8 cellular contexts compared by ENCODE assay signal in genomic region chr7:47937065-47937687, GRCh38. TPM values are rescaled to one million over a fixed set of nuclear protein-coding genes. Genes with fewer than 3 reads are reported as not detected.
DNase-seq lines count a peak whose midpoint lies in the region; ATAC-seq and TF ChIP-seq lines count a peak whose summit lies in the region.

No MANE protein-coding gene starts in this region.

- TF ChIP-seq CTCF in psoas muscle (IDR thresholded peaks at IDR 0.05) (no peak), foreskin keratinocyte (conservative IDR thresholded peaks at IDR 0.05) (no peak)

- intact Hi-C loops in psoas muscle (cut with DNase I), result no loop called here

- H3K27ac Mint-ChIP-seq in T-helper 17 cell, result no peak overlapping the region

- H3K9me3 ChIP-seq in T-helper 17 cell (ENCODE audit: control insufficient read depth, low read length, poor library complexity, severe bottlenecking) (no peaks in the 10 kb centered on the region), psoas muscle (no peaks in the 10 kb centered on the region)

- H3K4me3 Mint-ChIP-seq in T-helper 17 cell, result no peak overlapping the region

- peaks cover 5% of the 10 kb centered on the region for H3K4me1 Mint-ChIP-seq in T-helper 17 cell

- 76 to 79% (median 79%) methylated on average over 15 to 17 of the region's 17 CpGs for WGBS in psoas muscle, 3 donors

- no peaks in the 10 kb centered on the region for H3K27me3 ChIP-seq in psoas muscle (ENCODE audit: insufficient read depth in 3 of 3, low read length in 2 of 3)
- no peaks in the 10 kb centered on the region for H3K27me3 ChIP-seq in foreskin keratinocyte

- H3K27ac ChIP-seq in psoas muscle (no peak overlapping the region), foreskin keratinocyte (no peak overlapping the region)

- no peak overlapping the region for H3K4me3 ChIP-seq in psoas muscle

- peaks cover 0 to 21% of the 10 kb centered on the region in 2 donors for H3K36me3 ChIP-seq in psoas muscle (ENCODE audit: insufficient read depth in 1 of 2, low read depth in 1 of 2)

- H3K4me1 ChIP-seq in psoas muscle (no peaks in the 10 kb centered on the region), foreskin keratinocyte (peaks cover 7% of the 10 kb centered on the region)

- H3K27me3 Mint-ChIP-seq in T-helper 17 cell, result no peaks in the 10 kb centered on the region

- ATAC-seq in GM18909 (IDR thresholded peaks at IDR 0.05; ENCODE audit: poor library complexity, unreplicated experiment), result peak; percentile 96
- ATAC-seq in HG02943 (IDR thresholded peaks at IDR 0.05; ENCODE audit: low read depth, unreplicated experiment), result peak; percentile 90
- peak; percentile 57 for ATAC-seq in T-helper 17 cell
- ATAC-seq in psoas muscle, result no peak
- no peak for ATAC-seq in foreskin keratinocyte

- H3K36me3 Mint-ChIP-seq in T-helper 17 cell (ENCODE audit: low read depth), result peaks cover 2% of the 10 kb centered on the region

- peak; percentile 72 for DNase-seq in CD1c-positive myeloid dendritic cell (ENCODE audit: extremely low spot score)
- DNase-seq in T-helper 17 cell, result no peak
- DNase-seq in psoas muscle, result no peak
- DNase-seq in NCI-H1105 (lab: John Stamatoyannopoulos, UW), result no peak
- no peak for DNase-seq in foreskin keratinocyte
- DNase-seq in iPS-NIHi7 (ENCODE audit: extremely low spot score), result no peak

RNA-seq across cellular contexts. Expression of gene PKD1L1, which starts 11.1 kb away (rescaled TPM):
- total RNA-seq in T-helper 17 cell, result under 1 TPM; 0.77 to 0.83 TPM
- 1 to 10 TPM in 3 of 4 donors, under 1 TPM in 1; 0.58 to 1.4 (median 1.1) TPM for total RNA-seq in psoas muscle
- under 1 TPM; 0.56 to 0.79 (median 0.73) TPM for polyA plus RNA-seq in psoas muscle
- total RNA-seq in foreskin keratinocyte, result 0.03 and 0.07 TPM in 2 replicates
- polyA plus RNA-seq in foreskin keratinocyte, result 0.02 and 0.03 TPM in 2 replicates

RNA-seq across cellular contexts. Expression of gene HUS1, which starts 42.2 kb away (rescaled TPM):
- 10 to 100 TPM; 57.7 to 65.1 TPM for total RNA-seq in T-helper 17 cell
- 10 to 100 TPM; 26.3 to 30.7 (median 27.3) TPM for total RNA-seq in psoas muscle
- 10 to 100 TPM; 17.8 to 29.8 (median 17.8) TPM for polyA plus RNA-seq in psoas muscle
- total RNA-seq in foreskin keratinocyte, result 23.0 and 23.8 TPM in 2 replicates
- polyA plus RNA-seq in foreskin keratinocyte, result 12.3 and 14.1 TPM in 2 replicates

Comparison
In these comparisons a context has a peak if more than half of its experiments do, and no peak if none do; other contexts are left out.
1. ATAC-seq: peak in GM18909 (single experiment), HG02943 (single experiment) and T-helper 17 cell (single experiment); none in psoas muscle (0 of 4) and foreskin keratinocyte (single experiment).